In genomic region chr2:64795024-64795592, GRCh38 we compare ENCODE assay signal across 23 cellular contexts.
"Had no signal": no experiment of that assay in that cellular context is flagged by ENCODE, and none has a peak within 500 bp of the region (broad histone marks: within the 10 kb centered on the region; RNA-seq: fewer than 3 reads in every experiment).

No MANE protein-coding gene starts in this region.

- ATAC-seq: foreskin keratinocyte; natural killer cell treated with Interleukin-12 subunit alpha and Interleukin-12 subunit beta and Interleukin-15 and Interleukin-18, amount 100 ng/mL, for 72 hours; pancreas; right lobe of liver; stimulated activated memory B cell treated with anti-CD40 and anti-IgM and Interleukin-4, amounts not matched to agents 10 μg/mL and 1 μg/mL and 100 μg/mL, for 72 hours; stimulated activated naive CD8-positive, alpha-beta T cell treated with anti-CD3 and anti-CD28 coated beads, Interleukin-15, amount 100 ng/mL, for 72 hours had no signal

- H3K9ac ChIP-seq: neural progenitor cell had no signal

- H3K36me3 ChIP-seq: esophagus squamous epithelium, neural progenitor cell, pancreas, right lobe of liver, spleen, thoracic aorta, transverse colon had no signal

- H3K27ac ChIP-seq: coronary artery, dorsolateral prefrontal cortex, epithelial cell of prostate, esophagus squamous epithelium, foreskin keratinocyte, neural progenitor cell, pancreas, right lobe of liver, thoracic aorta, transverse colon had no signal

- H3K4me1 ChIP-seq: neural progenitor cell, right lobe of liver had no signal

- H2AFZ ChIP-seq: neural progenitor cell had no signal

- H3K4me3 ChIP-seq: coronary artery, dorsolateral prefrontal cortex, esophagus squamous epithelium, neural progenitor cell, pancreas, right lobe of liver, spleen, thoracic aorta, transverse colon had no signal

- H3K27me3 ChIP-seq: foreskin keratinocyte, neural progenitor cell, pancreas, right lobe of liver, spleen, transverse colon had no signal

- DNase-seq: central memory CD4-positive, alpha-beta T cell; dorsolateral prefrontal cortex; effector CD8-positive, alpha-beta T cell; esophagus squamous epithelium; foreskin keratinocyte; hippocampal formation; kidney glomerular epithelial cell; midbrain; nucleus accumbens; pancreas; right lobe of liver; spleen; stimulated activated CD4-positive, alpha-beta T cell treated with anti-CD3 and anti-CD28 coated beads, Interleukin-15, amount 100 ng/mL, for 24 hours; stimulated activated CD4-positive, alpha-beta T cell treated with anti-CD3 and anti-CD28 coated beads, Interleukin-1b, Interleukin-23, amount 100 ng/mL, for 48 hours; stimulated activated CD4-positive, alpha-beta T cell treated with anti-CD3 and anti-CD28 coated beads, Interleukin-4, amount 100 ng/mL, for 24 hours; stimulated activated naive CD8-positive, alpha-beta T cell treated with anti-CD3 and anti-CD28 coated beads, Interleukin-15, amount 100 ng/mL, for 72 hours; transverse colon had no signal

- H3K4me2 ChIP-seq: neural progenitor cell had no signal

- H3K9me3 ChIP-seq: esophagus squamous epithelium, pancreas, right lobe of liver, spleen, thoracic aorta, transverse colon had no signal
